ENCODE assay signal across 1 cellular context in genomic region chr6:44630125-44631028, GRCh38.
A peak's percentile ranks its signal among the peaks of the same experiment; 100 is the strongest.
TF ChIP-seq lines count a peak whose summit lies in the region.

No MANE protein-coding gene starts in this region.

TF ChIP-seq in HepG2, 621 proteins besides CTCF, POLR2A, EP300 and RAD21 (continued from another document):
- TF ChIP-seq HNF1B (CRISPR knock-in tag; IDR thresholded peaks at IDR 0.05) = peak; percentile 42; the same call in 1 of the 2 replicates
- no peak for TF ChIP-seq ZNF292 (CRISPR knock-in tag; IDR thresholded peaks at IDR 0.05; ENCODE audit: borderline replicate concordance, low read depth)
- TF ChIP-seq FOXA1 (IDR thresholded peaks at IDR 0.05) = no peak
- no peak for TF ChIP-seq FOXA1 (CRISPR knock-in tag; IDR thresholded peaks at IDR 0.05)
- TF ChIP-seq MAZ (IDR thresholded peaks at IDR 0.05; ENCODE audit: borderline replicate concordance, low read depth, low read length) = no peak
- no peak for TF ChIP-seq MAZ (CRISPR knock-in tag; IDR thresholded peaks at IDR 0.05; ENCODE audit: low read depth)
- no peak for TF ChIP-seq CSRNP1 (CRISPR knock-in tag; IDR thresholded peaks at IDR 0.05)
- no peak for TF ChIP-seq JUNB (CRISPR knock-in tag; IDR thresholded peaks at IDR 0.05; ENCODE audit: borderline replicate concordance)
- TF ChIP-seq UBTF (CRISPR knock-in tag; IDR thresholded peaks at IDR 0.05) = no peak
- TF ChIP-seq BATF2 (CRISPR knock-in tag; IDR thresholded peaks at IDR 0.05) = no peak
- TF ChIP-seq ZFP90 (CRISPR knock-in tag; IDR thresholded peaks at IDR 0.05; ENCODE audit: borderline replicate concordance) = no peak
- TF ChIP-seq SMC3 (IDR thresholded peaks at IDR 0.05; ENCODE audit: low read length) = peak; percentile 26; the same call in 1 of the 2 replicates
- TF ChIP-seq ZNF503 (CRISPR knock-in tag; IDR thresholded peaks at IDR 0.05) = no peak
- no peak for TF ChIP-seq FLYWCH1 (CRISPR knock-in tag; IDR thresholded peaks at IDR 0.05)
- TF ChIP-seq ZMAT5 (CRISPR knock-in tag; IDR thresholded peaks at IDR 0.05; ENCODE audit: borderline replicate concordance, low read depth) = no peak
- TF ChIP-seq MAFF (IDR thresholded peaks at IDR 0.05; ENCODE audit: low read depth, low read length) = no peak
- TF ChIP-seq ZNF430 (CRISPR knock-in tag; IDR thresholded peaks at IDR 0.05) = no peak
- TF ChIP-seq PATZ1 (CRISPR knock-in tag; IDR thresholded peaks at IDR 0.05) = peak; percentile 70
